ENCODE assay signal across 20 cellular contexts in genomic region chr2:45724329-45724728, GRCh38.
DNase-seq lines count a peak whose midpoint lies in the region; ATAC-seq and TF ChIP-seq lines count a peak whose summit lies in the region.
"Had no signal": no experiment of that assay in that cellular context is flagged by ENCODE, and none has a peak within 500 bp of the region (broad histone marks: within the 10 kb centered on the region; RNA-seq: fewer than 3 reads in every experiment).

No MANE protein-coding gene starts in this region.

- H3K27me3 Mint-ChIP-seq in CD14-positive monocyte (ENCODE audit: low read depth in 3 of 3) = peaks cover 0 to 4% (median 2%) of the 10 kb centered on the region in 3 donors

- H3K36me3 Mint-ChIP-seq in CD14-positive monocyte = peaks cover under 1 to 9% of the 10 kb centered on the region in 2 donors

- H3K4me3 Mint-ChIP-seq in CD14-positive monocyte = peak overlapping the region in 1 of 2 donors; percentile 21
- H3K4me3 Mint-ChIP-seq: activated CD8-positive, alpha-beta T cell treated with anti-CD3 and anti-CD28 coated beads, Interleukin-2, amount 10 ng/mL, durations not matched to agents 7 days and 5 days; activated T-cell treated with anti-CD3 and anti-CD28 coated beads, Interleukin-2, amount 50 U/mL, for 4 hours had no signal

- peaks cover 0 to 1% (median 0%) of the 10 kb centered on the region in 7 donors for H3K9me3 Mint-ChIP-seq in CD14-positive monocyte
- H3K9me3 Mint-ChIP-seq: activated T-cell treated with anti-CD3 and anti-CD28 coated beads, Interleukin-2, amount 50 U/mL, for 4 hours had no signal

- DNase-seq in CD14-positive monocyte (ENCODE audit: low spot score) (no peak), fibroblast of gingiva (ENCODE audit: low read depth) (peak; percentile 24), sciatic nerve (ENCODE audit: low spot score) (no peak), NCI-H2081 (lab: John Stamatoyannopoulos, UW) (no peak), NCI-H2196 treated with DMSO at 0.1 percent for 48 hours (lab: John Stamatoyannopoulos, UW; ENCODE audit: unreplicated experiment) (no peak), midbrain (lab: John Stamatoyannopoulos, UW) (no peak)
- DNase-seq in activated CD4-positive, alpha-beta T cell treated with anti-CD3 and anti-CD28 coated beads for 1 hour = no peak
- DNase-seq: activated CD8-positive, alpha-beta T cell treated with anti-CD3 and anti-CD28 coated beads, Interleukin-2, amount 10 ng/mL, durations not matched to agents 7 days and 5 days; activated naive CD4-positive, alpha-beta T cell treated with anti-CD3 and anti-CD28 coated beads, Interleukin-2, amount 50 U/mL, for 16 hours; activated T-cell treated with anti-CD3 and anti-CD28 coated beads, Interleukin-2, amount 50 U/mL, for 4 hours; DND-41; effector memory CD4-positive, alpha-beta T cell; esophagus squamous epithelium; NCI-H1436; NCI-H2227 treated with DMSO at 0.1 percent for 48 hours; NCI-H82; posterior cingulate gyrus; stimulated activated CD4-positive, alpha-beta T cell treated with anti-CD3 and anti-CD28 coated beads, Interleukin-4, amount 100 ng/mL, for 24 hours; substantia nigra had no signal

- ATAC-seq in GM21390 (IDR thresholded peaks at IDR 0.05; ENCODE audit: unreplicated experiment) (peak; percentile 33), sciatic nerve (peak; percentile 24)
- ATAC-seq: activated CD8-positive, alpha-beta T cell treated with anti-CD3 and anti-CD28 coated beads, Interleukin-2, amount 10 ng/mL, durations not matched to agents 7 days and 5 days; activated T-cell treated with anti-CD3 and anti-CD28 coated beads, Interleukin-2, amount 50 U/mL, for 4 hours had no signal

- TF ChIP-seq CTCF in CD14-positive monocyte (IDR thresholded peaks at IDR 0.05) = no peak

- intact Hi-C loops in CD14-positive monocyte (cut with micrococcal nuclease) (no loop called here), sciatic nerve (cut with DNase I) (no loop called here)

- H3K4me1 Mint-ChIP-seq in CD14-positive monocyte = peaks cover 60% of the 10 kb centered on the region

- H3K27ac Mint-ChIP-seq in CD14-positive monocyte = peak overlapping the region; percentile 15 to 88 (median 74)
- H3K27ac Mint-ChIP-seq: activated CD8-positive, alpha-beta T cell treated with anti-CD3 and anti-CD28 coated beads, Interleukin-2, amount 10 ng/mL, durations not matched to agents 7 days and 5 days had no signal
